8 cellular contexts compared by ENCODE assay signal in genomic region chr1:218164930-218165686, GRCh38.
DNase-seq lines count a peak whose midpoint lies in the region; ATAC-seq lines count a peak whose summit lies in the region.

No MANE protein-coding gene starts in this region.

- H3K4me3 Mint-ChIP-seq in activated naive CD8-positive, alpha-beta T cell treated with anti-CD3 and anti-CD28 coated beads, Interleukin-2, amount 50 U/mL, for 24 hours, result peak overlapping the region; percentile 46

- DNase-seq in COR-L47 (lab: John Stamatoyannopoulos, UW) (peak; percentile 52), LoVo (ENCODE audit: low spot score) (peak; percentile 19), epidermal melanocyte (ENCODE audit: insufficient read length, low spot score) (no peak)
- peak; percentile 6 for DNase-seq in activated naive CD8-positive, alpha-beta T cell treated with anti-CD3 and anti-CD28 coated beads, Interleukin-2, amount 50 U/mL, for 24 hours
- DNase-seq in stimulated activated CD4-positive, alpha-beta T cell treated with anti-CD3 and anti-CD28 coated beads, Interleukin-2, amount 100 ng/mL, for 24 hours, result peak; percentile 9 to 20

- H3K27me3 Mint-ChIP-seq in activated naive CD8-positive, alpha-beta T cell treated with anti-CD3 and anti-CD28 coated beads, Interleukin-2, amount 50 U/mL, for 24 hours, result peaks cover 56% of the 10 kb centered on the region

- peak; percentile 51 for ATAC-seq in GM21381 (IDR thresholded peaks at IDR 0.05; ENCODE audit: unreplicated experiment)
- ATAC-seq in activated naive CD8-positive, alpha-beta T cell treated with anti-CD3 and anti-CD28 coated beads, Interleukin-2, amount 50 U/mL, for 24 hours, result peak; percentile 36
- no peak for ATAC-seq in HG03139 (IDR thresholded peaks at IDR 0.05; ENCODE audit: unreplicated experiment)

- peak overlapping the region; percentile 76 for H3K9ac ChIP-seq in iPS-15b (ENCODE audit: low read depth, low read length)

- H3K4me3 ChIP-seq in iPS-15b (ENCODE audit: low read depth, low read length), result peak overlapping the region; percentile 86

- H3K27ac Mint-ChIP-seq in activated naive CD8-positive, alpha-beta T cell treated with anti-CD3 and anti-CD28 coated beads, Interleukin-2, amount 50 U/mL, for 24 hours, result no peak overlapping the region

- H3K36me3 ChIP-seq in iPS-15b (ENCODE audit: control insufficient read depth, insufficient read depth, low read length), result no peaks in the 10 kb centered on the region

- no peaks in the 10 kb centered on the region for H3K9me3 ChIP-seq in iPS-15b (ENCODE audit: control insufficient read depth, insufficient read depth, low read length)

- peaks cover 18% of the 10 kb centered on the region for H3K4me1 Mint-ChIP-seq in activated naive CD8-positive, alpha-beta T cell treated with anti-CD3 and anti-CD28 coated beads, Interleukin-2, amount 50 U/mL, for 24 hours

- no peaks in the 10 kb centered on the region for H3K9me3 Mint-ChIP-seq in activated naive CD8-positive, alpha-beta T cell treated with anti-CD3 and anti-CD28 coated beads, Interleukin-2, amount 50 U/mL, for 24 hours

- no peaks in the 10 kb centered on the region for H3K36me3 Mint-ChIP-seq in activated naive CD8-positive, alpha-beta T cell treated with anti-CD3 and anti-CD28 coated beads, Interleukin-2, amount 50 U/mL, for 24 hours (ENCODE audit: low read depth)

- H3K4me1 ChIP-seq in iPS-15b (ENCODE audit: control insufficient read depth, insufficient read depth, low read length), result peaks cover 10% of the 10 kb centered on the region

- peaks cover 11% of the 10 kb centered on the region for H3K27me3 ChIP-seq in iPS-15b (ENCODE audit: control insufficient read depth, insufficient read depth, low read length)
